ENCODE assay signal across 9 cellular contexts in the genomic region with DNA sequence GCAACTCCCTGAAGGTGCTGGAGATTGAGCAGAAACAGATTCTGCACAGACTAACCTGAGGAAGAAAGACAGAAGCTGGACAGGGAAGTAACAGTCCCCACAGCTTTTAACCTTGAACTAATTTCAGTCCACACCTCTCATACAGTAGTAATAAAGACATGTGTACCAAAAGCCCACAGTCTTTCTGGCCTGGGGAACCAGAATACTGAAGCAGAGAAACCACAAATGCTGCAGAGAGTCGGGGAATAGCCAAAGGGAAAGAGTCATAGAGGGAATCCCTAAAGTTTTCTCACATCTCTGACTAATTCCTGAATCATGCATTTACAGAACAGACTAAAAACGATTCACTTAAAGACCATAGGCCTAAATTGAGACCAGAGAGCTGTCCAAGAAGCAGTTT.
DNase-seq lines count a peak whose midpoint lies in the region; ATAC-seq and TF ChIP-seq lines count a peak whose summit lies in the region.
"Had no signal": no experiment of that assay in that cellular context is flagged by ENCODE, and none has a peak within 500 bp of the region (broad histone marks: within the 10 kb centered on the region; RNA-seq: fewer than 3 reads in every experiment).

No MANE protein-coding gene starts in this region.

- peak; percentile 62 for ATAC-seq in Panc1

- in situ Hi-C loops in Panc1 (cut with HindIII; ENCODE audit: low pct_unique_long_range_greater_than_20kb, low sequenced_read_pairs): no loop called here

- H4K20me1 ChIP-seq in hepatocyte (ENCODE audit: insufficient read depth, poor library complexity, severe bottlenecking): no peaks in the 10 kb centered on the region

- no peaks in the 10 kb centered on the region for H3K9me3 Mint-ChIP-seq in activated T-helper 2 cell treated with anti-CD3 and anti-CD28 coated beads, Interferon-gamma antibody, Interleukin-2, Interleukin-4, amounts not matched to agents 10 μg/mL and 5 μg/mL and 100 μg/mL, durations not matched to agents 14 hours and 24 hours and 36 hours

- TF ChIP-seq CTCF in HFF-Myc (IDR thresholded peaks at IDR 0.05; ENCODE audit: low read depth, low read length, missing control alignments): no peak
- no peak for TF ChIP-seq CTCF in Panc1 (IDR thresholded peaks at IDR 0.05)
- TF ChIP-seq CTCF in hepatocyte (IDR thresholded peaks at IDR 0.05; ENCODE audit: poor library complexity): no peak
- TF ChIP-seq CTCF in BE2C (IDR thresholded peaks at IDR 0.05; ENCODE audit: low read depth, low read length): no peak

- DNase-seq in EH (ENCODE audit: low read depth) (peak; percentile 93), HFF-Myc (ENCODE audit: extremely low read depth, low read depth) (peak; percentile 39), Panc1 (ENCODE audit: low read depth, low spot score) (no peak), hepatocyte (ENCODE audit: low spot score) (no peak), BE2C (no peak)
- DNase-seq in activated T-helper 2 cell treated with anti-CD3 and anti-CD28 coated beads, Interferon-gamma antibody, Interleukin-2, Interleukin-4, amounts not matched to agents 10 μg/mL and 5 μg/mL and 100 μg/mL, durations not matched to agents 14 hours and 24 hours and 36 hours (ENCODE audit: low spot score): no peak
- no peak for DNase-seq in activated naive CD4-positive, alpha-beta T cell treated with anti-CD3 and anti-CD28 coated beads, Interleukin-2, amount 50 U/mL, for 16 hours
- no peak for DNase-seq in activated CD4-positive, alpha-beta T cell treated with anti-CD3 and anti-CD28 coated beads for 1 hour
- DNase-seq: activated CD4-positive, alpha-beta T cell treated with anti-CD3 and anti-CD28 coated beads for 48 hours had no signal

- no peaks in the 10 kb centered on the region for H3K4me1 ChIP-seq in Panc1 (ENCODE audit: control insufficient read depth, insufficient read depth, low read length)
- no peaks in the 10 kb centered on the region for H3K4me1 ChIP-seq in hepatocyte (ENCODE audit: insufficient read depth)
- H3K4me1 ChIP-seq in BE2C: no peaks in the 10 kb centered on the region

- H3K79me2 ChIP-seq in hepatocyte: no peaks in the 10 kb centered on the region

- H3K9me3 ChIP-seq in Panc1 (ENCODE audit: control insufficient read depth, insufficient read depth, low read depth, low read length): peaks cover 4% of the 10 kb centered on the region; the same call in 1 of the 2 replicates
- H3K9me3 ChIP-seq in hepatocyte (ENCODE audit: low read depth): no peaks in the 10 kb centered on the region
- H3K9me3 ChIP-seq in BE2C: no peaks in the 10 kb centered on the region

- 60% methylated on average over 2 of the region's 2 CpGs for WGBS in hepatocyte (ENCODE audit: low lambda C conversion rate, missing lambda C conversion rate)

- CTCF ChIA-PET in Panc1 (lab: Charles Lee): no interaction called here

- H3K36me3 ChIP-seq in Panc1 (ENCODE audit: control insufficient read depth, insufficient read depth, low read length): no peaks in the 10 kb centered on the region
- no peaks in the 10 kb centered on the region for H3K36me3 ChIP-seq in hepatocyte (replicated peaks; ENCODE audit: insufficient read depth, low read depth)
- H3K36me3 ChIP-seq in BE2C: no peaks in the 10 kb centered on the region

- intact Hi-C loops in Panc1 (cut with micrococcal nuclease; ENCODE audit: unreplicated experiment): no loop called here
- intact Hi-C loops in activated T-helper 2 cell treated with anti-CD3 and anti-CD28 coated beads, Interferon-gamma antibody, Interleukin-2, Interleukin-4, amounts not matched to agents 10 μg/mL and 5 μg/mL and 100 μg/mL, durations not matched to agents 14 hours and 24 hours and 36 hours (cut with micrococcal nuclease): no loop called here

- no peak overlapping the region for H3K27ac Mint-ChIP-seq in activated T-helper 2 cell treated with anti-CD3 and anti-CD28 coated beads, Interferon-gamma antibody, Interleukin-2, Interleukin-4, amounts not matched to agents 10 μg/mL and 5 μg/mL and 100 μg/mL, durations not matched to agents 14 hours and 24 hours and 36 hours

- H2AFZ ChIP-seq in hepatocyte: peak overlapping the region; percentile 6

- H3K27ac ChIP-seq in Panc1 (ENCODE audit: low read length): no peak overlapping the region
- H3K27ac ChIP-seq in hepatocyte: no peak overlapping the region

- BruUV-seq in Panc1 (replicated peaks; lab: Mats Ljungman, UMichigan): no TSS peak

- H3K27me3 ChIP-seq in Panc1 (ENCODE audit: control insufficient read depth, insufficient read depth, low read length) (no peaks in the 10 kb centered on the region), hepatocyte (no peaks in the 10 kb centered on the region), BE2C (no peaks in the 10 kb centered on the region)

- no peak overlapping the region for H3K4me3 Mint-ChIP-seq in activated T-helper 2 cell treated with anti-CD3 and anti-CD28 coated beads, Interferon-gamma antibody, Interleukin-2, Interleukin-4, amounts not matched to agents 10 μg/mL and 5 μg/mL and 100 μg/mL, durations not matched to agents 14 hours and 24 hours and 36 hours (ENCODE audit: low read depth)

- POLR2A ChIA-PET in Panc1 (lab: Charles Lee): no interaction called here

- no peaks in the 10 kb centered on the region for H3K9me2 ChIP-seq in hepatocyte (replicated peaks; ENCODE audit: insufficient read depth)

- no peaks in the 10 kb centered on the region for H3K27me3 Mint-ChIP-seq in activated T-helper 2 cell treated with anti-CD3 and anti-CD28 coated beads, Interferon-gamma antibody, Interleukin-2, Interleukin-4, amounts not matched to agents 10 μg/mL and 5 μg/mL and 100 μg/mL, durations not matched to agents 14 hours and 24 hours and 36 hours (ENCODE audit: low read depth)

- no peaks in the 10 kb centered on the region for H3K36me3 Mint-ChIP-seq in activated T-helper 2 cell treated with anti-CD3 and anti-CD28 coated beads, Interferon-gamma antibody, Interleukin-2, Interleukin-4, amounts not matched to agents 10 μg/mL and 5 μg/mL and 100 μg/mL, durations not matched to agents 14 hours and 24 hours and 36 hours (ENCODE audit: low read depth)

- no peaks in the 10 kb centered on the region for H3K4me1 Mint-ChIP-seq in activated T-helper 2 cell treated with anti-CD3 and anti-CD28 coated beads, Interferon-gamma antibody, Interleukin-2, Interleukin-4, amounts not matched to agents 10 μg/mL and 5 μg/mL and 100 μg/mL, durations not matched to agents 14 hours and 24 hours and 36 hours (ENCODE audit: low read depth)

- H3K4me3 ChIP-seq in HFF-Myc (replicated peaks; ENCODE audit: low read depth, low read length) (no peak overlapping the region), Panc1 (ENCODE audit: low read depth in 2 of 2, low read length in 2 of 2) (no peak overlapping the region), hepatocyte (no peak overlapping the region), BE2C (ENCODE audit: low read depth, low read length) (no peak overlapping the region)

- no peak overlapping the region for H3K4me2 ChIP-seq in hepatocyte

Comparison
In these comparisons a context has a peak if more than half of its experiments do, and no peak if none do; other contexts are left out.
1. DNase-seq: peak in EH (single experiment) and HFF-Myc (single experiment); none in Panc1 (single experiment), hepatocyte (single experiment), activated T-helper 2 cell treated with anti-CD3 and anti-CD28 coated beads, Interferon-gamma antibody, Interleukin-2, Interleukin-4, amounts not matched to agents 10 μg/mL and 5 μg/mL and 100 μg/mL, durations not matched to agents 14 hours and 24 hours and 36 hours (single experiment), activated naive CD4-positive, alpha-beta T cell treated with anti-CD3 and anti-CD28 coated beads, Interleukin-2, amount 50 U/mL, for 16 hours (single experiment), activated CD4-positive, alpha-beta T cell treated with anti-CD3 and anti-CD28 coated beads for 1 hour (single experiment) and BE2C (single experiment).